In genomic region chr12:6567824-6568617, GRCh38 we compare ENCODE assay signal across 8 cellular contexts. TPM values are rescaled to one million over a fixed set of nuclear protein-coding genes. Genes with fewer than 3 reads are reported as not detected.
A peak's percentile ranks its signal among the peaks of the same experiment; 100 is the strongest.
DNase-seq lines count a peak whose midpoint lies in the region; ATAC-seq and TF ChIP-seq lines count a peak whose summit lies in the region.

TSS of gene NOP2 (minus strand) at chr12:6568291. CDS start at chr12:6567918, 373 bp downstream.

- peaks cover 32% of the 10 kb centered on the region for H3K4me1 Mint-ChIP-seq in T-helper 17 cell

- H3K27ac ChIP-seq in left ventricle myocardium inferior (replicated peaks), result peak within 1 kb of the TSS; percentile 94
- H3K27ac ChIP-seq in prostate gland, result peak within 1 kb of the TSS; percentile 86 to 88

- DNase-seq in NCI-H1694 treated with DMSO at 0.1 percent for 48 hours (lab: John Stamatoyannopoulos, UW), result peak; percentile 77
- DNase-seq in T-helper 17 cell, result peak; percentile 77 to 84 (median 81)
- peak; percentile 82 for DNase-seq in amniotic epithelial cell (ENCODE audit: low read depth)
- DNase-seq in left ventricle myocardium inferior, result peak; percentile 92
- peak; percentile 85 for DNase-seq in prostate gland (ENCODE audit: low spot score)
- DNase-seq in ureter (ENCODE audit: low spot score), result peak; percentile 93

- peak; percentile 60 for TF ChIP-seq POLR2A in prostate gland (IDR thresholded peaks at IDR 0.05)

- H3K27me3 ChIP-seq in left ventricle myocardium inferior (ENCODE audit: low read depth) (no peaks in the 10 kb centered on the region), prostate gland (replicated peaks; ENCODE audit: insufficient read depth) (no peaks in the 10 kb centered on the region)

- peak within 1 kb of the TSS; percentile 100 for H3K4me3 Mint-ChIP-seq in T-helper 17 cell

- H3K9me3 ChIP-seq in T-helper 17 cell (ENCODE audit: control insufficient read depth, low read length, poor library complexity, severe bottlenecking), result no peaks in the 10 kb centered on the region
- H3K9me3 ChIP-seq in left ventricle myocardium inferior (replicated peaks), result no peaks in the 10 kb centered on the region
- H3K9me3 ChIP-seq in prostate gland, result no peaks in the 10 kb centered on the region

- H3K27ac Mint-ChIP-seq in T-helper 17 cell, result peak within 1 kb of the TSS; percentile 99

- H3K4me1 ChIP-seq in left ventricle myocardium inferior, result peaks cover 25% of the 10 kb centered on the region
- H3K4me1 ChIP-seq in prostate gland (replicated peaks), result no peaks in the 10 kb centered on the region

- H3K4me3 ChIP-seq in left ventricle myocardium inferior (peak within 1 kb of the TSS; percentile 81), prostate gland (peak within 1 kb of the TSS; percentile 42 to 61)

- peaks cover 70% of the 10 kb centered on the region for H3K36me3 ChIP-seq in left ventricle myocardium inferior
- H3K36me3 ChIP-seq in prostate gland, result peaks cover 0 to 20% of the 10 kb centered on the region in 2 donors

- ATAC-seq in HG02840 (IDR thresholded peaks at IDR 0.05; ENCODE audit: low FRiP score, unreplicated experiment) (peak; percentile 83), T-helper 17 cell (peak; percentile 87)

- intact Hi-C loops in left ventricle myocardium inferior (cut with micrococcal nuclease), result no loop called here
- intact Hi-C loops in prostate gland (cut with DNase I), result loop anchor here (5.0 kb wide), 1 partner anchor 39 kb away; the partner anchor contains the start of gene CHD4

- TF ChIP-seq CTCF in GM12872 (IDR thresholded peaks at IDR 0.05; ENCODE audit: insufficient read depth, low read depth, low read length), result 0 out of 3 replicates have a peak, but pooled peaks have one; percentile 2
- TF ChIP-seq CTCF in left ventricle myocardium inferior (IDR thresholded peaks at IDR 0.05; ENCODE audit: borderline replicate concordance), result no peak
- peak in 1 of 4 experiments; percentile 20 for TF ChIP-seq CTCF in prostate gland (IDR thresholded peaks at IDR 0.05)

- no peaks in the 10 kb centered on the region for H3K27me3 Mint-ChIP-seq in T-helper 17 cell

- H3K36me3 Mint-ChIP-seq in T-helper 17 cell (ENCODE audit: low read depth), result peaks cover 18% of the 10 kb centered on the region

- WGBS in prostate gland, result 0% methylated on average over 47 of the region's 71 CpGs

RNA-seq across cellular contexts. Expression of gene NOP2, which starts in this region (rescaled TPM):
- total RNA-seq in T-helper 17 cell, result 100 to 1,000 TPM in 1 of 2 donors, 10 to 100 TPM in 1; 90.0 to 122 TPM
- total RNA-seq in left ventricle myocardium inferior, result 15.3 TPM
- 10 to 100 TPM; 14.5 to 42.9 TPM for total RNA-seq in prostate gland
- 51.7 TPM for total RNA-seq in ureter

Comparison
In these comparisons a context has a peak if more than half of its experiments do, and no peak if none do; other contexts are left out.
1. Peak in every context shown above with its lines: DNase-seq, ATAC-seq, H3K4me3 ChIP-seq and H3K27ac ChIP-seq.